Comparison of ENCODE assay signal across 37 cellular contexts in genomic region chr7:71453630-71454029, GRCh38.
"Had no signal": no experiment of that assay in that cellular context is flagged by ENCODE, and none has a peak within 500 bp of the region (broad histone marks: within the 10 kb centered on the region; RNA-seq: fewer than 3 reads in every experiment).

No MANE protein-coding gene starts in this region.

- DNase-seq: activated B cell treated with CpG ODN at 0.5 μM for 24 hours; activated CD4-positive, alpha-beta memory T cell treated with anti-CD3 and anti-CD28 coated beads for 36 hours; activated CD4-positive, alpha-beta T cell treated with anti-CD3 and anti-CD28 coated beads for 4 hours; activated CD4-positive, alpha-beta T cell treated with anti-CD3 and anti-CD28 coated beads, Interleukin-2, amount 10 ng/mL, durations not matched to agents 24 days and 14 days; activated CD4-positive, alpha-beta T cell treated with anti-CD3 and anti-CD28 coated beads, Interleukin-2, amount 50 U/mL, for 1 hour; activated CD4-positive, alpha-beta T cell treated with anti-CD3 and anti-CD28 coated beads, Interleukin-2, amount 50 U/mL, for 4 hours; activated CD4-positive, CD25-positive, alpha-beta regulatory T cell treated with anti-CD3 and anti-CD28 coated beads, Interleukin-2, amount 50 U/mL, for 72 hours; activated CD8-positive, alpha-beta memory T cell treated with anti-CD3 and anti-CD28 coated beads, Interleukin-2, amount 50 U/mL, for 4 hours; activated CD8-positive, alpha-beta T cell treated with anti-CD3 and anti-CD28 coated beads for 36 hours; activated effector memory CD4-positive, alpha-beta T cell treated with anti-CD3 and anti-CD28 coated beads, Interleukin-2, amount 50 U/mL, for 16 hours; activated gamma-delta T cell treated with Interleukin-2 at 50 U/mL for 16 hours; activated naive CD4-positive, alpha-beta T cell; activated naive CD4-positive, alpha-beta T cell treated with anti-CD3 and anti-CD28 coated beads for 36 hours; activated naive CD4-positive, alpha-beta T cell treated with anti-CD3 and anti-CD28 coated beads, Interleukin-2, amount 50 U/mL, for 16 hours; activated naive CD8-positive, alpha-beta T cell treated with anti-CD3 and anti-CD28 coated beads for 36 hours; activated T-cell treated with anti-CD3 and anti-CD28 coated beads for 4 hours; activated T-cell treated with anti-CD3 and anti-CD28 coated beads, Interleukin-2, amount 50 U/mL, for 1 hour; activated T-cell treated with anti-CD3 and anti-CD28 coated beads, Interleukin-2, amount 50 U/mL, for 4 hours; activated T-cell treated with anti-CD3 and anti-CD28 coated beads, Interleukin-2, amount 50 U/mL, for 72 hours; adrenal gland; amniotic stem cell; aorta; body of pancreas; brain microvascular endothelial cell; caudate nucleus; cerebellar nuclear complex; T-helper 1 cell; T-helper 2 cell; T-helper 9 cell; WERI-Rb-1 had no signal

- H3K36me3 Mint-ChIP-seq: activated CD4-positive, alpha-beta memory T cell treated with anti-CD3 and anti-CD28 coated beads for 36 hours; activated naive CD8-positive, alpha-beta T cell treated with anti-CD3 and anti-CD28 coated beads for 36 hours had no signal

- H3K4me1 Mint-ChIP-seq: activated B cell treated with CpG ODN at 0.5 μM for 24 hours; activated CD4-positive, alpha-beta T cell treated with anti-CD3 and anti-CD28 coated beads, Interleukin-2, amount 10 ng/mL, durations not matched to agents 24 days and 14 days; activated naive CD8-positive, alpha-beta T cell treated with anti-CD3 and anti-CD28 coated beads for 36 hours; activated T-helper 17 cell treated with anti-CD3 and anti-CD28 coated beads, Interleukin-2, amount 50 U/mL, for 72 hours; central memory CD8-positive, alpha-beta T cell had no signal

- H3K27me3 Mint-ChIP-seq: activated B cell treated with CpG ODN at 0.5 μM for 24 hours; activated CD4-positive, alpha-beta memory T cell treated with anti-CD3 and anti-CD28 coated beads for 36 hours; activated CD4-positive, alpha-beta T cell treated with anti-CD3 and anti-CD28 coated beads, Interleukin-2, amount 10 ng/mL, durations not matched to agents 24 days and 14 days; activated CD8-positive, alpha-beta T cell treated with anti-CD3 and anti-CD28 coated beads for 36 hours; activated naive CD8-positive, alpha-beta T cell treated with anti-CD3 and anti-CD28 coated beads for 36 hours; central memory CD8-positive, alpha-beta T cell had no signal

- H3K4me3 ChIP-seq: adrenal gland, body of pancreas, breast epithelium had no signal

- H3K4me3 Mint-ChIP-seq: activated B cell treated with CpG ODN at 0.5 μM for 24 hours; activated CD4-positive, alpha-beta memory T cell treated with anti-CD3 and anti-CD28 coated beads for 36 hours; activated CD4-positive, alpha-beta T cell treated with anti-CD3 and anti-CD28 coated beads, Interleukin-2, amount 10 ng/mL, durations not matched to agents 24 days and 14 days; activated CD8-positive, alpha-beta T cell treated with anti-CD3 and anti-CD28 coated beads for 36 hours; activated naive CD4-positive, alpha-beta T cell treated with anti-CD3 and anti-CD28 coated beads for 36 hours; activated naive CD8-positive, alpha-beta T cell treated with anti-CD3 and anti-CD28 coated beads for 36 hours; activated T-cell treated with anti-CD3 and anti-CD28 coated beads, Interleukin-2, amount 50 U/mL, for 4 hours; activated T-cell treated with anti-CD3 and anti-CD28 coated beads, Interleukin-2, amount 50 U/mL, for 72 hours; activated T-helper 1 cell treated with anti-CD3 and anti-CD28 coated beads, Interleukin-12 subunit alpha, Interleukin-12 subunit beta, Interleukin-2, Interleukin-4 antibody, amounts not matched to agents 30 ng/mL and 10 ng/mL and 1 ng/mL, durations not matched to agents 14 hours and 24 hours and 36 hours; activated T-helper 17 cell treated with anti-CD3 and anti-CD28 coated beads, Interleukin-2, amount 50 U/mL, for 72 hours; central memory CD8-positive, alpha-beta T cell; T-helper 1 cell treated with Interleukin-12 subunit alpha and Interleukin-12 subunit beta and Interleukin-4 antibody, amounts not matched to agents 30 μg/mL and 1 μg/mL, for 36 hours; T-helper 2 cell treated with Interferon-gamma antibody and Interleukin-4, amounts not matched to agents 5 μg/mL and 100 μg/mL, for 36 hours had no signal

- H3K27ac Mint-ChIP-seq: activated B cell treated with CpG ODN at 0.5 μM for 24 hours; activated CD4-positive, alpha-beta memory T cell treated with anti-CD3 and anti-CD28 coated beads for 36 hours; activated CD4-positive, alpha-beta T cell treated with anti-CD3 and anti-CD28 coated beads, Interleukin-2, amount 10 ng/mL, durations not matched to agents 24 days and 14 days; activated CD8-positive, alpha-beta T cell treated with anti-CD3 and anti-CD28 coated beads for 36 hours; activated naive CD4-positive, alpha-beta T cell treated with anti-CD3 and anti-CD28 coated beads for 36 hours; activated naive CD4-positive, alpha-beta T cell treated with anti-CD3 and anti-CD28 coated beads, Interleukin-2, amount 50 U/mL, for 72 hours; activated naive CD8-positive, alpha-beta T cell treated with anti-CD3 and anti-CD28 coated beads for 36 hours; activated T-cell treated with anti-CD3 and anti-CD28 coated beads, Interleukin-2, amount 50 U/mL, for 72 hours; activated T-helper 1 cell treated with anti-CD3 and anti-CD28 coated beads, Interleukin-12 subunit alpha, Interleukin-12 subunit beta, Interleukin-2, Interleukin-4 antibody, amounts not matched to agents 30 ng/mL and 10 ng/mL and 1 ng/mL, durations not matched to agents 14 hours and 24 hours and 36 hours; activated T-helper 17 cell treated with anti-CD3 and anti-CD28 coated beads, Interleukin-2, amount 50 U/mL, for 72 hours; T-helper 1 cell treated with Interleukin-12 subunit alpha and Interleukin-12 subunit beta and Interleukin-4 antibody, amounts not matched to agents 30 μg/mL and 1 μg/mL, for 36 hours; T-helper 2 cell treated with Interferon-gamma antibody and Interleukin-4, amounts not matched to agents 5 μg/mL and 100 μg/mL, for 36 hours had no signal

- ATAC-seq: activated CD8-positive, alpha-beta T cell treated with anti-CD3 and anti-CD28 coated beads for 36 hours; activated naive CD4-positive, alpha-beta T cell treated with anti-CD3 and anti-CD28 coated beads, Interleukin-2, amount 50 U/mL, for 72 hours; activated T-cell treated with anti-CD3 and anti-CD28 coated beads, Interleukin-2, amount 50 U/mL, for 4 hours; activated T-cell treated with anti-CD3 and anti-CD28 coated beads, Interleukin-2, amount 50 U/mL, for 72 hours; activated T-helper 17 cell treated with anti-CD3 and anti-CD28 coated beads, Interleukin-2, amount 50 U/mL, for 72 hours; body of pancreas had no signal

- H3K9me3 Mint-ChIP-seq: activated naive CD8-positive, alpha-beta T cell treated with anti-CD3 and anti-CD28 coated beads for 36 hours had no signal

- H3K36me3 ChIP-seq: adrenal gland, brain microvascular endothelial cell, breast epithelium, WERI-Rb-1 had no signal

- H3K27me3 ChIP-seq: adrenal gland, body of pancreas, brain microvascular endothelial cell, breast epithelium had no signal

- H3K27ac ChIP-seq: adrenal gland, body of pancreas, brain microvascular endothelial cell, breast epithelium, WERI-Rb-1 had no signal

- H3K4me1 ChIP-seq: adrenal gland, breast epithelium had no signal

- H3K9me3 ChIP-seq: adrenal gland, body of pancreas, breast epithelium had no signal
